16 cellular contexts compared by ENCODE assay signal in the genomic region with DNA sequence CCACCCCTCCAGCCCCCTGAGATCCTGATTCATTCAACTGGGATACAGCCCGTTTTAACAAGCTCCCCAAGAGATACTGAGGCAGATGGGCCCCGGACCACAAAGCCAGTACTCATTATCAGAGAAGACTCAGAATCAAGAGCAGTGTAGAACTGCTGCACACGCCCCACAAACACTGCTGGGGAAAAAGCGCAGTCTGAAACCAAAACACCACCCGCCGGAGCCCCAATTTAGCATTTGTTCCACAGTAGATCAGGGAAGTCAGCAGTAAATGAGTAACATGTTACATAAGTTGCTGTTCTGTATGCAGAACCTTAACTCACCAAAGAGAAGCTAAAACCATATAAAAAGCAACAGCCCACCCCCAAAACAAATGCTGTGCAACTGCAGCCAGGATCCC.
"Had no signal": no experiment of that assay in that cellular context is flagged by ENCODE, and none has a peak within 500 bp of the region (broad histone marks: within the 10 kb centered on the region; RNA-seq: fewer than 3 reads in every experiment).

No MANE protein-coding gene starts in this region.

- H3K4me1 Mint-ChIP-seq: mesothelial cell of epicardium, neural crest cell had no signal

- H3K27ac Mint-ChIP-seq: activated CD4-positive, alpha-beta T cell treated with anti-CD3 and anti-CD28 coated beads, Interleukin-2, amount 10 ng/mL, durations not matched to agents 7 days and 5 days; activated naive CD4-positive, alpha-beta T cell treated with anti-CD3 and anti-CD28 coated beads, Interleukin-2, amount 50 U/mL, for 24 hours; mesothelial cell of epicardium had no signal

- H3K36me3 Mint-ChIP-seq: mesothelial cell of epicardium had no signal

- H3K4me3 Mint-ChIP-seq: activated CD4-positive, alpha-beta T cell treated with anti-CD3 and anti-CD28 coated beads, Interleukin-2, amount 10 ng/mL, durations not matched to agents 7 days and 5 days; activated naive CD4-positive, alpha-beta T cell treated with anti-CD3 and anti-CD28 coated beads, Interleukin-2, amount 50 U/mL, for 24 hours; activated T-cell treated with anti-CD3 and anti-CD28 coated beads, Interleukin-2, amount 50 U/mL, for 4 hours; mesothelial cell of epicardium; neural crest cell had no signal

- H3K27me3 Mint-ChIP-seq: activated CD4-positive, alpha-beta T cell treated with anti-CD3 and anti-CD28 coated beads, Interleukin-2, amount 10 ng/mL, durations not matched to agents 7 days and 5 days; activated naive CD4-positive, alpha-beta T cell treated with anti-CD3 and anti-CD28 coated beads, Interleukin-2, amount 50 U/mL, for 24 hours had no signal

- H3K9me3 Mint-ChIP-seq: activated naive CD4-positive, alpha-beta T cell treated with anti-CD3 and anti-CD28 coated beads, Interleukin-2, amount 50 U/mL, for 24 hours; neural crest cell had no signal

- ATAC-seq: lower lobe of right lung, pancreas had no signal

- DNase-seq: activated CD4-positive, alpha-beta T cell treated with anti-CD3 and anti-CD28 coated beads, Interleukin-2, amount 10 ng/mL, durations not matched to agents 7 days and 5 days; activated CD4-positive, CD25-positive, alpha-beta regulatory T cell; activated effector memory CD4-positive, alpha-beta T cell treated with anti-CD3 and anti-CD28 coated beads, Interleukin-2, amount 50 U/mL, for 16 hours; activated T-cell treated with anti-CD3 and anti-CD28 coated beads, Interleukin-2, amount 50 U/mL, for 4 hours; colonic mucosa; effector CD4-positive, alpha-beta T cell; foreskin fibroblast; lower lobe of right lung; pancreas; retina; stimulated activated CD4-positive, alpha-beta T cell treated with anti-CD3 and anti-CD28 coated beads, Interleukin-12 subunit alpha, Interleukin-12 subunit beta, amount 100 ng/mL, for 4 hours; stimulated activated CD4-positive, alpha-beta T cell treated with anti-CD3 and anti-CD28 coated beads, Interleukin-2, amount 100 ng/mL, for 24 hours; thyroid gland had no signal
